In the genomic region with DNA sequence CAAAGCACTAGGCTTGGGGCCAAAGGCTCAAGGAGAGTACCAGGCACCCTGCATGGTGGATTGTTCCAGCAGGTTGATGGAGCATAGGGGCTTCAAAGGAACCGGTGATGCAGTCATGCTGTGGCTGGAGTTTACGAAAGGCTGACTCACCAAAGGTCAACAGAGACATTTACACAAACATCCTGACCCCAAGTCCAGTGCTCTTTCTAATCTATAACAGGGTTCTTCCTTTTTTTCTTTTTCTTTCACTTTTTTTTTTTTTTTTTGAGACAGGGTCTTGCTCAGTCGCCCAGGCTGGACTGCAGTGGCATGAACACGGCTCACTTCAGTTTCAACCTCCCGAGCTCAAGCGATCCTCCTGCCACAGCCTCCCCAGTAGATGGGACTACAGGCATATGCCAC, we compare ENCODE assay signal across 2 cellular contexts.
TF ChIP-seq lines count a peak whose summit lies in the region.

No MANE protein-coding gene starts in this region.

TF ChIP-seq in A549, 52 proteins besides CTCF, POLR2A, EP300 and RAD21:
- no peak for TF ChIP-seq SMC3 (IDR thresholded peaks at IDR 0.05)
- TF ChIP-seq, protein P1, sequence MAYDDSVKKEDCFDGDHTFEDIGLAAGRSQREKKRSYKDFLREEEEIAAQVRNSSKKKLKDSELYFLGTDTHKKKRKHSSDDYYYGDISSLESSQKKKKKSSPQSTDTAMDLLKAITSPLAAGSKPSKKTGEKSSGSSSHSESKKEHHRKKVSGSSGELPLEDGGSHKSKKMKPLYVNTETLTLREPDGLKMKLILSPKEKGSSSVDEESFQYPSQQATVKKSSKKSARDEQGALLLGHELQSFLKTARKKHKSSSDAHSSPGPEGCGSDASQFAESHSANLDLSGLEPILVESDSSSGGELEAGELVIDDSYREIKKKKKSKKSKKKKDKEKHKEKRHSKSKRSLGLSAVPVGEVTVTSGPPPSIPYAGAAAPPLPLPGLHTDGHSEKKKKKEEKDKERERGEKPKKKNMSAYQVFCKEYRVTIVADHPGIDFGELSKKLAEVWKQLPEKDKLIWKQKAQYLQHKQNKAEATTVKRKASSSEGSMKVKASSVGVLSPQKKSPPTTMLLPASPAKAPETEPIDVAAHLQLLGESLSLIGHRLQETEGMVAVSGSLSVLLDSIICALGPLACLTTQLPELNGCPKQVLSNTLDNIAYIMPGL (CRISPR knock-in tag; IDR thresholded peaks at IDR 0.05; ENCODE audit: borderline replicate concordance): no peak
- no peak for TF ChIP-seq CHD2 (IDR thresholded peaks at IDR 0.05; ENCODE audit: low read length, partially characterized antibody)
- TF ChIP-seq FOXS1 (CRISPR knock-in tag; IDR thresholded peaks at IDR 0.05): no peak
- peak in 1 of 2 experiments; percentile 56; a peak in 2 of 4 replicates for TF ChIP-seq CEBPB (IDR thresholded peaks at IDR 0.05)
- TF ChIP-seq JUNB (IDR thresholded peaks at IDR 0.05): peak; percentile 73
- TF ChIP-seq GATA3 (IDR thresholded peaks at IDR 0.05; ENCODE audit: borderline replicate concordance): peak; percentile 59; the same call in 1 of the 2 replicates
- TF ChIP-seq MAX (IDR thresholded peaks at IDR 0.05): peak; percentile 65
- TF ChIP-seq FOSL2 (IDR thresholded peaks at IDR 0.05): peak; percentile 84
- TF ChIP-seq FOSL2 (CRISPR knock-in tag; IDR thresholded peaks at IDR 0.05): peak; percentile 68
- TF ChIP-seq, protein P2, sequence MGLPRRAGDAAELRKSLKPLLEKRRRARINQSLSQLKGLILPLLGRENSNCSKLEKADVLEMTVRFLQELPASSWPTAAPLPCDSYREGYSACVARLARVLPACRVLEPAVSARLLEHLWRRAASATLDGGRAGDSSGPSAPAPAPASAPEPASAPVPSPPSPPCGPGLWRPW (IDR thresholded peaks at IDR 0.05): no peak
- peak; percentile 35 to 68; a peak in 4 of 5 replicates for TF ChIP-seq JUN (IDR thresholded peaks at IDR 0.05)

TF ChIP-seq in HCT116, 20 proteins besides CTCF, POLR2A, EP300 and RAD21:
- TF ChIP-seq SP1 (IDR thresholded peaks at IDR 0.05; ENCODE audit: low read depth): 0 out of 2 replicates have a peak, but pooled peaks have one; percentile 11
- no peak for TF ChIP-seq ELF1 (IDR thresholded peaks at IDR 0.05; ENCODE audit: borderline replicate concordance, low read depth)
- TF ChIP-seq JUND (IDR thresholded peaks at IDR 0.05): 0 out of 2 replicates have a peak, but pooled peaks have one; percentile 29
- TF ChIP-seq SIN3A (IDR thresholded peaks at IDR 0.05; ENCODE audit: low read depth): no peak
- TF ChIP-seq ZNF274 (IDR thresholded peaks at IDR 0.05; ENCODE audit: low read depth, low read length): no peak
- peak; percentile 49 for TF ChIP-seq FOSL1 (IDR thresholded peaks at IDR 0.05; ENCODE audit: low read depth)
- peak; percentile 93 for TF ChIP-seq TCF7L2 (IDR thresholded peaks at IDR 0.05; ENCODE audit: borderline replicate concordance, extremely low read depth, insufficient read depth, insufficient read length)
